In genomic region chr4:112951362-112951962, GRCh38 we compare ENCODE assay signal across 9 cellular contexts.
A peak's percentile ranks its signal among the peaks of the same experiment; 100 is the strongest.
DNase-seq lines count a peak whose midpoint lies in the region; ATAC-seq and TF ChIP-seq lines count a peak whose summit lies in the region.
"Had no signal": no experiment of that assay in that cellular context is flagged by ENCODE, and none has a peak within 500 bp of the region (broad histone marks: within the 10 kb centered on the region; RNA-seq: fewer than 3 reads in every experiment).

No MANE protein-coding gene starts in this region.

- no peaks in the 10 kb centered on the region for H3K36me3 ChIP-seq in BE2C
- H3K36me3 ChIP-seq in left lung = no peaks in the 10 kb centered on the region

- H3K27me3 ChIP-seq in BE2C (no peaks in the 10 kb centered on the region), left lung (no peaks in the 10 kb centered on the region)

- intact Hi-C loops in left lung (cut with DNase I) = no loop called here

- ATAC-seq in left lung (no peak), GM18867 (IDR thresholded peaks at IDR 0.05; ENCODE audit: unreplicated experiment) (no peak), GM19455 (IDR thresholded peaks at IDR 0.05; ENCODE audit: unreplicated experiment) (no peak)

- peak; percentile 46 for TF ChIP-seq CTCF in BE2C (IDR thresholded peaks at IDR 0.05; ENCODE audit: low read depth, low read length)
- TF ChIP-seq CTCF in HFF-Myc (IDR thresholded peaks at IDR 0.05; ENCODE audit: low read depth, low read length, missing control alignments) = peak; percentile 20
- peak; percentile 16 to 56 for TF ChIP-seq CTCF in left lung (IDR thresholded peaks at IDR 0.05)

- H3K9me3 ChIP-seq in BE2C = no peaks in the 10 kb centered on the region
- no peaks in the 10 kb centered on the region for H3K9me3 ChIP-seq in left lung

- DNase-seq in BE2C (no peak), HFF-Myc (ENCODE audit: extremely low read depth, low read depth) (no peak), left lung (no peak), hepatic stellate cell (ENCODE audit: low spot score) (no peak), NCI-H226 (no peak)

- H3K4me1 ChIP-seq in BE2C = peaks cover 39% of the 10 kb centered on the region
- H3K4me1 ChIP-seq in left lung = no peaks in the 10 kb centered on the region

- H3K27ac ChIP-seq in angular gyrus (ENCODE audit: low read depth, low read length) (peak overlapping the region; percentile 92), left lung (no peak overlapping the region)
- H3K27ac ChIP-seq: skin epidermis had no signal

- H3K4me3 ChIP-seq in BE2C (ENCODE audit: low read depth, low read length) = peak overlapping the region; percentile 42
- H3K4me3 ChIP-seq in HFF-Myc (replicated peaks; ENCODE audit: low read depth, low read length) = no peak overlapping the region
- H3K4me3 ChIP-seq in left lung = no peak overlapping the region
- H3K4me3 ChIP-seq: skin epidermis had no signal
